ENCODE assay signal across 10 cellular contexts in genomic region chr1:201191723-201192477, GRCh38. TPM values are rescaled to one million over a fixed set of nuclear protein-coding genes. Genes with fewer than 3 reads are reported as not detected.
DNase-seq lines count a peak whose midpoint lies in the region; ATAC-seq and TF ChIP-seq lines count a peak whose summit lies in the region.
"Had no signal": no experiment of that assay in that cellular context is flagged by ENCODE, and none has a peak within 500 bp of the region (broad histone marks: within the 10 kb centered on the region; RNA-seq: fewer than 3 reads in every experiment).

No MANE protein-coding gene starts in this region.

- H4K5ac ChIP-seq in mesendoderm (ENCODE audit: low read length): no peak overlapping the region

- peaks cover 6% of the 10 kb centered on the region for H3K4me1 Mint-ChIP-seq in activated CD8-positive, alpha-beta memory T cell treated with anti-CD3 and anti-CD28 coated beads, Interleukin-2, amount 10 ng/mL, durations not matched to agents 7 days and 5 days
- H3K4me1 Mint-ChIP-seq in stimulated activated naive CD8-positive, alpha-beta T cell treated with anti-CD3 and anti-CD28 coated beads, Interleukin-15, amount 100 ng/mL, for 72 hours: peaks cover 8% of the 10 kb centered on the region

- no peak overlapping the region for H2BK5ac ChIP-seq in mesendoderm (ENCODE audit: low read length)

- peaks cover 20% of the 10 kb centered on the region for H3K27me3 Mint-ChIP-seq in activated CD8-positive, alpha-beta memory T cell treated with anti-CD3 and anti-CD28 coated beads, Interleukin-2, amount 10 ng/mL, durations not matched to agents 7 days and 5 days
- H3K27me3 Mint-ChIP-seq in stimulated activated naive CD8-positive, alpha-beta T cell treated with anti-CD3 and anti-CD28 coated beads, Interleukin-15, amount 100 ng/mL, for 72 hours: peaks cover 30% of the 10 kb centered on the region

- intact Hi-C loops in body of pancreas (cut with DNase I): no loop called here

- H3K18ac ChIP-seq in mesendoderm (ENCODE audit: low read length): no peak overlapping the region

- DNase-seq in activated CD8-positive, alpha-beta memory T cell treated with anti-CD3 and anti-CD28 coated beads, Interleukin-2, amount 10 ng/mL, durations not matched to agents 7 days and 5 days: peak; percentile 55
- no peak for DNase-seq in activated CD8-positive, alpha-beta memory T cell treated with anti-CD3 and anti-CD28 coated beads, Interleukin-2, amount 50 U/mL, for 4 hours
- peak; percentile 58 to 73 for DNase-seq in activated T-cell treated with anti-CD3 and anti-CD28 coated beads, Interleukin-2, amount 50 U/mL, for 48 hours
- DNase-seq in kidney glomerular epithelial cell (lab: John Stamatoyannopoulos, UW) (peak; percentile 88), mesendoderm (no peak), GM10248 (ENCODE audit: extremely low spot score) (no peak), body of pancreas (no peak)
- peak in 1 of 2 donors; percentile 41 for DNase-seq in stimulated activated naive CD8-positive, alpha-beta T cell treated with anti-CD3 and anti-CD28 coated beads, Interleukin-15, amount 100 ng/mL, for 72 hours
- DNase-seq: Calu3 had no signal

- H3K27me3 ChIP-seq in mesendoderm (ENCODE audit: insufficient read depth, low read length, poor library complexity) (no peaks in the 10 kb centered on the region), body of pancreas (no peaks in the 10 kb centered on the region)

- no peak overlapping the region for H3K23ac ChIP-seq in mesendoderm (ENCODE audit: low read length)

- no peaks in the 10 kb centered on the region for H3K9me3 Mint-ChIP-seq in activated CD8-positive, alpha-beta memory T cell treated with anti-CD3 and anti-CD28 coated beads, Interleukin-2, amount 10 ng/mL, durations not matched to agents 7 days and 5 days (ENCODE audit: low read depth)
- H3K9me3 Mint-ChIP-seq in stimulated activated naive CD8-positive, alpha-beta T cell treated with anti-CD3 and anti-CD28 coated beads, Interleukin-15, amount 100 ng/mL, for 72 hours: no peaks in the 10 kb centered on the region

- WGBS in mesendoderm (ENCODE audit: extremely low coverage, insufficient coverage, low lambda C conversion rate): no CpG with 5 or more reads among the region's 19 CpGs
- WGBS in body of pancreas, 2 donors: 76 to 78% methylated on average over 16 to 19 of the region's 19 CpGs

- H3K79me1 ChIP-seq in mesendoderm (ENCODE audit: low read length): no peaks in the 10 kb centered on the region

- H3K27ac ChIP-seq in mesendoderm (ENCODE audit: low read depth, low read length): no peak overlapping the region
- H3K27ac ChIP-seq in body of pancreas: no peak overlapping the region
- H3K27ac ChIP-seq: neutrophil had no signal

- no peak overlapping the region for H3K4me2 ChIP-seq in mesendoderm (ENCODE audit: low read length)

- H3K36me3 Mint-ChIP-seq in activated CD8-positive, alpha-beta memory T cell treated with anti-CD3 and anti-CD28 coated beads, Interleukin-2, amount 10 ng/mL, durations not matched to agents 7 days and 5 days: no peaks in the 10 kb centered on the region

- H3K4me3 Mint-ChIP-seq in activated CD8-positive, alpha-beta memory T cell treated with anti-CD3 and anti-CD28 coated beads, Interleukin-2, amount 10 ng/mL, durations not matched to agents 7 days and 5 days: no peak overlapping the region
- no peak overlapping the region for H3K4me3 Mint-ChIP-seq in stimulated activated naive CD8-positive, alpha-beta T cell treated with anti-CD3 and anti-CD28 coated beads, Interleukin-15, amount 100 ng/mL, for 72 hours

- no peaks in the 10 kb centered on the region for H3K9me3 ChIP-seq in body of pancreas
- H3K9me3 ChIP-seq: neutrophil had no signal

- TF ChIP-seq POLR2A in body of pancreas (IDR thresholded peaks at IDR 0.05): no peak

- no peaks in the 10 kb centered on the region for H3K4me1 ChIP-seq in mesendoderm (ENCODE audit: control insufficient read depth, low read depth, low read length)
- H3K4me1 ChIP-seq in body of pancreas: no peaks in the 10 kb centered on the region

- H2BK15ac ChIP-seq in mesendoderm (replicated peaks; ENCODE audit: low read depth): no peak overlapping the region

- POLR2A ChIA-PET in GM10248 (lab: Yijun Ruan, JAX): no interaction called here

- TF ChIP-seq CTCF in GM10248 (IDR thresholded peaks at IDR 0.05; ENCODE audit: control extremely low read depth, extremely low read depth, low read depth, missing control alignments) (no peak), body of pancreas (IDR thresholded peaks at IDR 0.05) (no peak)

- no peak overlapping the region for H3K4me3 ChIP-seq in mesendoderm (ENCODE audit: low read length)
- H3K4me3 ChIP-seq in body of pancreas: no peak overlapping the region

- H3K4ac ChIP-seq in mesendoderm (ENCODE audit: low read depth, low read length): no peak overlapping the region

- H3K27ac Mint-ChIP-seq in activated CD8-positive, alpha-beta memory T cell treated with anti-CD3 and anti-CD28 coated beads, Interleukin-2, amount 10 ng/mL, durations not matched to agents 7 days and 5 days: no peak overlapping the region
- H3K27ac Mint-ChIP-seq in stimulated activated naive CD8-positive, alpha-beta T cell treated with anti-CD3 and anti-CD28 coated beads, Interleukin-15, amount 100 ng/mL, for 72 hours: peak overlapping the region in 1 of 2 donors; percentile 36

- no peak overlapping the region for H2BK120ac ChIP-seq in mesendoderm (ENCODE audit: low read depth, low read length)

- no peaks in the 10 kb centered on the region for H3K79me2 ChIP-seq in mesendoderm (ENCODE audit: control insufficient read depth, insufficient read depth, low read length)

- no peak overlapping the region for H2AK5ac ChIP-seq in mesendoderm (ENCODE audit: low read length)

- H3K36me3 ChIP-seq in mesendoderm (ENCODE audit: control insufficient read depth, insufficient read depth, low read length) (no peaks in the 10 kb centered on the region), body of pancreas (replicated peaks in 1 of 2; ENCODE audit: insufficient read depth in 1 of 2, low read depth in 2 of 2) (no peaks in the 10 kb centered on the region)
- H3K36me3 ChIP-seq: neutrophil had no signal

- no peak overlapping the region for H4K8ac ChIP-seq in mesendoderm (ENCODE audit: low read depth, low read length)

- no peak overlapping the region for H3K9ac ChIP-seq in mesendoderm (ENCODE audit: low read length)

- ATAC-seq in activated CD8-positive, alpha-beta memory T cell treated with anti-CD3 and anti-CD28 coated beads, Interleukin-2, amount 10 ng/mL, durations not matched to agents 7 days and 5 days: peak; percentile 86
- ATAC-seq in stimulated activated naive CD8-positive, alpha-beta T cell treated with anti-CD3 and anti-CD28 coated beads, Interleukin-15, amount 100 ng/mL, for 72 hours: peak; percentile 92
- no peak for ATAC-seq in body of pancreas

- no peak overlapping the region for H3K56ac ChIP-seq in mesendoderm (ENCODE audit: low read length)

- CTCF ChIA-PET in activated CD8-positive, alpha-beta memory T cell treated with anti-CD3 and anti-CD28 coated beads, Interleukin-2, amount 10 ng/mL, durations not matched to agents 7 days and 5 days (lab: Charles Lee): no interaction called here
- CTCF ChIA-PET in GM10248 (lab: Yijun Ruan, JAX): interaction anchor here (2.6 kb wide), 1 partner anchor 31 kb away, joined by 8 read pairs; no protein-coding TSS in a partner anchor

RNA-seq across cellular contexts. Expression of gene IGFN1, which starts 1.3 kb away (rescaled TPM):
- not detected for total RNA-seq in activated CD8-positive, alpha-beta memory T cell treated with anti-CD3 and anti-CD28 coated beads, Interleukin-2, amount 10 ng/mL, durations not matched to agents 7 days and 5 days
- 0.01 TPM for polyA plus RNA-seq in mesendoderm (2013, experiment 1 of 2)
- polyA plus RNA-seq in mesendoderm (2013, experiment 2 of 2): 0.04 TPM
- total RNA-seq in body of pancreas: 10 to 100 TPM in 1 of 2 donors, 1 to 10 TPM in 1; 6.9 to 23.1 TPM
- total RNA-seq: Calu3 had no signal

RNA-seq across cellular contexts. Expression of gene TMEM9, which starts 37.6 kb away (rescaled TPM):
- total RNA-seq in activated CD8-positive, alpha-beta memory T cell treated with anti-CD3 and anti-CD28 coated beads, Interleukin-2, amount 10 ng/mL, durations not matched to agents 7 days and 5 days: 10 to 100 TPM; 10.7 to 14.6 TPM
- polyA plus RNA-seq in mesendoderm (2013, experiment 1 of 2): 40.1 TPM
- 41.4 TPM for polyA plus RNA-seq in mesendoderm (2013, experiment 2 of 2)
- total RNA-seq in body of pancreas: 10 to 100 TPM; 56.6 to 70.5 TPM

Comparison
In these comparisons a context has a peak if more than half of its experiments do, and no peak if none do; other contexts are left out.
1. DNase-seq: peak in activated CD8-positive, alpha-beta memory T cell treated with anti-CD3 and anti-CD28 coated beads, Interleukin-2, amount 10 ng/mL, durations not matched to agents 7 days and 5 days (single experiment), activated T-cell treated with anti-CD3 and anti-CD28 coated beads, Interleukin-2, amount 50 U/mL, for 48 hours (2 of 2) and kidney glomerular epithelial cell (single experiment); none in activated CD8-positive, alpha-beta memory T cell treated with anti-CD3 and anti-CD28 coated beads, Interleukin-2, amount 50 U/mL, for 4 hours (single experiment), mesendoderm (single experiment), GM10248 (single experiment) and body of pancreas (0 of 4).
2. RNA of gene IGFN1, which starts 1.3 kb away (total RNA-seq): 6.9 to 23.1 TPM in body of pancreas; not detected in activated CD8-positive, alpha-beta memory T cell treated with anti-CD3 and anti-CD28 coated beads, Interleukin-2, amount 10 ng/mL, durations not matched to agents 7 days and 5 days; every median in the first group is over 4 times any median in the second.